10 cellular contexts compared by ENCODE assay signal in the genomic region with DNA sequence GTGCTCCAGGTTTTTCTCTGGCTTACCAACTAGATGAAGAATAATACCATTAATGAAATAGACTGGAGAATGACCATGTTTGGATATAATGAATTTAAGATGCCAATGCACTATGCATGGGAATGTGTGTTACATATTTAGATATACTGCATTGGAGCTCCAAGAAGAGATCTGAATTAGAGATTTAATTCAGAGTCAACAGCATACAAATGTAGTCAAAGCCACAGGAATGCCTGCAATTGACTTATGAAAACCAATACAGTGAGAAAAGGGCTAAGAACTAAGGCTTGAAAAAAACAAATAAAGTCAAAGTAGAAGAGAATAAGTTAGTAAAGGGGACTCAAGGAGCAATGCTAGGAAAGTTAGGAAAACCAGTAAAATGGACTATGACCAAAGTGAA. TPM values are rescaled to one million over a fixed set of nuclear protein-coding genes. Genes with fewer than 3 reads are reported as not detected.
A peak's percentile ranks its signal among the peaks of the same experiment; 100 is the strongest.
DNase-seq lines count a peak whose midpoint lies in the region; ATAC-seq lines count a peak whose summit lies in the region.
"Had no signal": no experiment of that assay in that cellular context is flagged by ENCODE, and none has a peak within 500 bp of the region (broad histone marks: within the 10 kb centered on the region; RNA-seq: fewer than 3 reads in every experiment).

No MANE protein-coding gene starts in this region.

- no peak for ATAC-seq in activated naive CD4-positive, alpha-beta T cell treated with anti-CD3 and anti-CD28 coated beads, Interleukin-2, amount 50 U/mL, for 72 hours

- intact Hi-C loops in activated T-helper 1 cell treated with anti-CD3 and anti-CD28 coated beads, Interleukin-12 subunit alpha, Interleukin-12 subunit beta, Interleukin-2, Interleukin-4 antibody, amounts not matched to agents 30 ng/mL and 10 ng/mL and 1 ng/mL, durations not matched to agents 14 hours and 24 hours and 36 hours (cut with micrococcal nuclease): no loop called here

- CTCF ChIA-PET in activated naive CD4-positive, alpha-beta T cell treated with anti-CD3 and anti-CD28 coated beads, Interleukin-2, amount 10 ng/mL, durations not matched to agents 7 days and 5 days (lab: Charles Lee): no interaction called here

- H3K27me3 Mint-ChIP-seq in activated naive CD4-positive, alpha-beta T cell treated with anti-CD3 and anti-CD28 coated beads, Interleukin-2, amount 10 ng/mL, durations not matched to agents 7 days and 5 days: no peaks in the 10 kb centered on the region
- no peaks in the 10 kb centered on the region for H3K27me3 Mint-ChIP-seq in activated T-helper 1 cell treated with anti-CD3 and anti-CD28 coated beads, Interleukin-12 subunit alpha, Interleukin-12 subunit beta, Interleukin-2, Interleukin-4 antibody, amounts not matched to agents 30 ng/mL and 10 ng/mL and 1 ng/mL, durations not matched to agents 14 hours and 24 hours and 36 hours (ENCODE audit: insufficient read depth)
- no peaks in the 10 kb centered on the region for H3K27me3 Mint-ChIP-seq in immature natural killer cell (ENCODE audit: low read depth in 3 of 3)

- peak overlapping the region; percentile 36 to 87 for H3K27ac Mint-ChIP-seq in activated naive CD4-positive, alpha-beta T cell treated with anti-CD3 and anti-CD28 coated beads, Interleukin-2, amount 50 U/mL, for 72 hours
- H3K27ac Mint-ChIP-seq in activated naive CD4-positive, alpha-beta T cell treated with anti-CD3 and anti-CD28 coated beads, Interleukin-2, amount 10 ng/mL, durations not matched to agents 7 days and 5 days: no peak overlapping the region
- peak overlapping the region; percentile 9 for H3K27ac Mint-ChIP-seq in activated T-helper 1 cell treated with anti-CD3 and anti-CD28 coated beads, Interleukin-12 subunit alpha, Interleukin-12 subunit beta, Interleukin-2, Interleukin-4 antibody, amounts not matched to agents 30 ng/mL and 10 ng/mL and 1 ng/mL, durations not matched to agents 14 hours and 24 hours and 36 hours
- H3K27ac Mint-ChIP-seq in immature natural killer cell: peak overlapping the region in 4 of 6 donors; percentile 29 to 78 (median 71)

- peaks cover 17% of the 10 kb centered on the region for H3K4me1 Mint-ChIP-seq in activated naive CD4-positive, alpha-beta T cell treated with anti-CD3 and anti-CD28 coated beads, Interleukin-2, amount 10 ng/mL, durations not matched to agents 7 days and 5 days
- peaks cover 28% of the 10 kb centered on the region for H3K4me1 Mint-ChIP-seq in activated T-helper 1 cell treated with anti-CD3 and anti-CD28 coated beads, Interleukin-12 subunit alpha, Interleukin-12 subunit beta, Interleukin-2, Interleukin-4 antibody, amounts not matched to agents 30 ng/mL and 10 ng/mL and 1 ng/mL, durations not matched to agents 14 hours and 24 hours and 36 hours (ENCODE audit: low read depth)
- peaks cover 10 to 27% of the 10 kb centered on the region in 2 donors for H3K4me1 Mint-ChIP-seq in immature natural killer cell

- peaks cover 8 to 34% of the 10 kb centered on the region in 2 donors for H3K36me3 Mint-ChIP-seq in activated naive CD4-positive, alpha-beta T cell treated with anti-CD3 and anti-CD28 coated beads, Interleukin-2, amount 50 U/mL, for 72 hours
- peaks cover 54% of the 10 kb centered on the region for H3K36me3 Mint-ChIP-seq in activated naive CD4-positive, alpha-beta T cell treated with anti-CD3 and anti-CD28 coated beads, Interleukin-2, amount 10 ng/mL, durations not matched to agents 7 days and 5 days
- peaks cover 39% of the 10 kb centered on the region for H3K36me3 Mint-ChIP-seq in activated T-helper 1 cell treated with anti-CD3 and anti-CD28 coated beads, Interleukin-12 subunit alpha, Interleukin-12 subunit beta, Interleukin-2, Interleukin-4 antibody, amounts not matched to agents 30 ng/mL and 10 ng/mL and 1 ng/mL, durations not matched to agents 14 hours and 24 hours and 36 hours (ENCODE audit: low read depth)
- H3K36me3 Mint-ChIP-seq in immature natural killer cell: peaks cover 38 to 51% (median 44%) of the 10 kb centered on the region in 3 donors

- H3K9me3 Mint-ChIP-seq in activated naive CD4-positive, alpha-beta T cell treated with anti-CD3 and anti-CD28 coated beads, Interleukin-2, amount 50 U/mL, for 72 hours: no peaks in the 10 kb centered on the region
- H3K9me3 Mint-ChIP-seq in activated naive CD4-positive, alpha-beta T cell treated with anti-CD3 and anti-CD28 coated beads, Interleukin-2, amount 10 ng/mL, durations not matched to agents 7 days and 5 days: no peaks in the 10 kb centered on the region
- no peaks in the 10 kb centered on the region for H3K9me3 Mint-ChIP-seq in activated T-helper 1 cell treated with anti-CD3 and anti-CD28 coated beads, Interleukin-12 subunit alpha, Interleukin-12 subunit beta, Interleukin-2, Interleukin-4 antibody, amounts not matched to agents 30 ng/mL and 10 ng/mL and 1 ng/mL, durations not matched to agents 14 hours and 24 hours and 36 hours
- no peaks in the 10 kb centered on the region for H3K9me3 Mint-ChIP-seq in immature natural killer cell
- H3K9me3 Mint-ChIP-seq: T-helper 2 cell treated with Interferon-gamma antibody and Interleukin-4, amounts not matched to agents 5 μg/mL and 100 μg/mL, for 36 hours had no signal

- no peak for DNase-seq in activated naive CD4-positive, alpha-beta T cell treated with anti-CD3 and anti-CD28 coated beads, Interleukin-2, amount 50 U/mL, for 72 hours (ENCODE audit: low spot score in 2 of 2)
- DNase-seq in activated naive CD4-positive, alpha-beta T cell treated with anti-CD3 and anti-CD28 coated beads, Interleukin-2, amount 10 ng/mL, durations not matched to agents 7 days and 5 days: no peak
- no peak for DNase-seq in activated T-helper 1 cell treated with anti-CD3 and anti-CD28 coated beads, Interleukin-12 subunit alpha, Interleukin-12 subunit beta, Interleukin-2, Interleukin-4 antibody, amounts not matched to agents 30 ng/mL and 10 ng/mL and 1 ng/mL, durations not matched to agents 14 hours and 24 hours and 36 hours (ENCODE audit: low spot score)
- DNase-seq in immature natural killer cell (no peak), CD1c-positive myeloid dendritic cell (ENCODE audit: extremely low spot score) (no peak), inferior parietal cortex (ENCODE audit: extremely low spot score) (no peak), A172 (ENCODE audit: low spot score) (no peak), HuH-7.5 (ENCODE audit: low spot score) (no peak)
- DNase-seq: activated CD8-positive, alpha-beta memory T cell treated with anti-CD3 and anti-CD28 coated beads, Interleukin-2, amount 50 U/mL, for 48 hours had no signal

- no peak overlapping the region for H3K4me3 Mint-ChIP-seq in activated naive CD4-positive, alpha-beta T cell treated with anti-CD3 and anti-CD28 coated beads, Interleukin-2, amount 10 ng/mL, durations not matched to agents 7 days and 5 days
- no peak overlapping the region for H3K4me3 Mint-ChIP-seq in activated T-helper 1 cell treated with anti-CD3 and anti-CD28 coated beads, Interleukin-12 subunit alpha, Interleukin-12 subunit beta, Interleukin-2, Interleukin-4 antibody, amounts not matched to agents 30 ng/mL and 10 ng/mL and 1 ng/mL, durations not matched to agents 14 hours and 24 hours and 36 hours
- H3K4me3 Mint-ChIP-seq in immature natural killer cell: no peak overlapping the region
- H3K4me3 Mint-ChIP-seq: T-helper 2 cell treated with Interferon-gamma antibody and Interleukin-4, amounts not matched to agents 5 μg/mL and 100 μg/mL, for 36 hours had no signal

RNA-seq across cellular contexts. Expression of gene USP24, which starts 59.1 kb away (rescaled TPM):
- 10 to 100 TPM; 34.0 to 48.7 TPM for total RNA-seq in activated naive CD4-positive, alpha-beta T cell treated with anti-CD3 and anti-CD28 coated beads, Interleukin-2, amount 50 U/mL, for 72 hours
- 53.6 and 58.6 TPM in 2 replicates for total RNA-seq in activated T-helper 1 cell treated with anti-CD3 and anti-CD28 coated beads, Interleukin-12 subunit alpha, Interleukin-12 subunit beta, Interleukin-2, Interleukin-4 antibody, amounts not matched to agents 30 ng/mL and 10 ng/mL and 1 ng/mL, durations not matched to agents 14 hours and 24 hours and 36 hours
- 10 to 100 TPM in 1 of 3 donors, 1 to 10 TPM in 2; 3.0 to 10.1 (median 3.7) TPM for polyA plus RNA-seq in immature natural killer cell
- 20.6 and 22.1 TPM in 2 replicates for total RNA-seq in A172 (2014; rRNA removed; shearing (Covaris generic))
